In genomic region chr22:30196867-30197336, GRCh38 we compare ENCODE assay signal across 8 cellular contexts. TPM values are rescaled to one million over a fixed set of nuclear protein-coding genes. Genes with fewer than 3 reads are reported as not detected.
DNase-seq lines count a peak whose midpoint lies in the region; ATAC-seq and TF ChIP-seq lines count a peak whose summit lies in the region.

No MANE protein-coding gene starts in this region.

- peak overlapping the region; percentile 66 for H3K27ac ChIP-seq in HCT116 (ENCODE audit: low read depth, low read length)
- H3K27ac ChIP-seq in right atrium auricular region: peak overlapping the region; percentile 69 to 71
- peak overlapping the region in 20 of 21 experiments; percentile 49 to 86 (median 75) for H3K27ac ChIP-seq in skin epidermis

- CTCF ChIA-PET in HCT116 (lab: Charles Lee): no interaction called here
- CTCF ChIA-PET in activated CD4-positive, alpha-beta memory T cell treated with anti-CD3 and anti-CD28 coated beads for 36 hours (lab: Charles Lee): interaction anchor here (0.8 to 2.1 kb wide), 6 partner anchors 14 to 92 kb away, joined by 3 to 10 read pairs (median 4); no protein-coding TSS in a partner anchor

- H3K4me1 ChIP-seq in HCT116 (ENCODE audit: control insufficient read depth in 1 of 2, insufficient read depth in 2 of 2, low read length in 2 of 2) (peaks cover 25 to 62% of the 10 kb centered on the region in 2 experiments), right atrium auricular region (peaks cover 0 to 22% of the 10 kb centered on the region in 2 donors)

- H3K36me3 ChIP-seq in HCT116 (ENCODE audit: control insufficient read depth in 1 of 2, insufficient read depth in 2 of 2, low read length in 2 of 2) (peaks cover 0 to 4% of the 10 kb centered on the region in 2 experiments; a peak in 1 of 4 replicates), right atrium auricular region (no peaks in the 10 kb centered on the region)

- peak; percentile 27 for ATAC-seq in HCT116
- ATAC-seq in HG03196 (IDR thresholded peaks at IDR 0.05; ENCODE audit: unreplicated experiment): no peak
- no peak for ATAC-seq in GM19463 (IDR thresholded peaks at IDR 0.05; ENCODE audit: unreplicated experiment)

- H3K4me3 ChIP-seq in HCT116 (replicated peaks in 1 of 2; ENCODE audit: low read depth in 1 of 2, low read length in 2 of 2) (peak overlapping the region; percentile 8 to 26; a peak in 2 of 4 replicates), right atrium auricular region (no peak overlapping the region), skin epidermis (no peak overlapping the region)

- peak overlapping the region; percentile 68 for H3K4me2 ChIP-seq in HCT116 (ENCODE audit: low read length)

- no peaks in the 10 kb centered on the region for H3K36me3 Mint-ChIP-seq in activated CD4-positive, alpha-beta memory T cell treated with anti-CD3 and anti-CD28 coated beads for 36 hours

- H3K27me3 ChIP-seq in HCT116 (ENCODE audit: insufficient read depth, low read length): no peaks in the 10 kb centered on the region
- H3K27me3 ChIP-seq in right atrium auricular region: no peaks in the 10 kb centered on the region

- H2AFZ ChIP-seq in HCT116 (ENCODE audit: low read depth, low read length, poor library complexity, severe bottlenecking): peak overlapping the region; percentile 84

- H3K4me1 Mint-ChIP-seq in activated CD4-positive, alpha-beta memory T cell treated with anti-CD3 and anti-CD28 coated beads for 36 hours (ENCODE audit: low read depth): peaks cover 64% of the 10 kb centered on the region

- TF ChIP-seq POLR2A in HCT116 (IDR thresholded peaks at IDR 0.05; ENCODE audit: borderline replicate concordance, extremely low read depth, insufficient read depth, insufficient read length): no peak

- POLR2A ChIA-PET in HCT116 (lab: Charles Lee): interaction anchor here (1.1 to 4.6 kb wide), 11 partner anchors 9 to 89 kb away, joined by 3 to 43 read pairs (median 7); no protein-coding TSS in a partner anchor
- POLR2A ChIA-PET in activated CD4-positive, alpha-beta memory T cell treated with anti-CD3 and anti-CD28 coated beads for 36 hours (lab: Charles Lee): interaction anchor here (0.6 to 4.0 kb wide), 12 partner anchors 9 to 227 kb away, joined by 3 to 19 read pairs (median 5); no protein-coding TSS in a partner anchor

- H3K27ac Mint-ChIP-seq in activated CD4-positive, alpha-beta memory T cell treated with anti-CD3 and anti-CD28 coated beads for 36 hours: peak overlapping the region; percentile 97

- H3K4me3 Mint-ChIP-seq in activated CD4-positive, alpha-beta memory T cell treated with anti-CD3 and anti-CD28 coated beads for 36 hours: peak overlapping the region; percentile 56

- H3K9me3 ChIP-seq in HCT116 (ENCODE audit: control insufficient read depth in 1 of 2, insufficient read depth in 1 of 2, low read depth in 1 of 2, low read length in 2 of 2) (peaks cover 0 to 4% of the 10 kb centered on the region in 2 experiments; a peak in 1 of 4 replicates), right atrium auricular region (no peaks in the 10 kb centered on the region)

- H3K79me2 ChIP-seq in HCT116 (ENCODE audit: insufficient read depth, low read length): no peaks in the 10 kb centered on the region

- peak overlapping the region; percentile 62 for H3K9ac ChIP-seq in HCT116 (ENCODE audit: low read length)

- intact Hi-C loops in HCT116 (cut with micrococcal nuclease): loop anchor here (5.0 kb wide), 1 partner anchor 55 kb away; no protein-coding TSS in a partner anchor
- intact Hi-C loops in activated CD4-positive, alpha-beta memory T cell treated with anti-CD3 and anti-CD28 coated beads for 36 hours (cut with micrococcal nuclease): loop anchor here (1.0 kb wide), 3 partner anchors 12 to 38 kb away; no protein-coding TSS in a partner anchor

- no TSS peak for BruUV-seq in HCT116 (replicated peaks; lab: Mats Ljungman, UMichigan)

- RAD21 ChIA-PET in HCT116 (lab: Charles Lee; ENCODE audit: low non-redundant PET in 1 of 2, low total read pairs in 2 of 2, uncharacterized antibody in 2 of 2, unreplicated experiment in 2 of 2): no interaction called here

- no peaks in the 10 kb centered on the region for H4K20me1 ChIP-seq in HCT116 (ENCODE audit: insufficient read depth)

- DNase-seq in HCT116 (ENCODE audit: low read depth, low spot score): no peak
- no peak for DNase-seq in activated CD4-positive, alpha-beta memory T cell treated with anti-CD3 and anti-CD28 coated beads for 36 hours
- DNase-seq in right atrium auricular region (ENCODE audit: low spot score): no peak
- no peak for DNase-seq in NAMALWA (ENCODE audit: low spot score)
- DNase-seq in RPMI8226: no peak

- no peaks in the 10 kb centered on the region for H3K9me3 Mint-ChIP-seq in activated CD4-positive, alpha-beta memory T cell treated with anti-CD3 and anti-CD28 coated beads for 36 hours

- no peaks in the 10 kb centered on the region for H3K27me3 Mint-ChIP-seq in activated CD4-positive, alpha-beta memory T cell treated with anti-CD3 and anti-CD28 coated beads for 36 hours

- TF ChIP-seq CTCF in HCT116 (IDR thresholded peaks at IDR 0.05 in 2 of 3, conservative IDR thresholded peaks at IDR 0.05 in 1 of 3; ENCODE audit: borderline replicate concordance in 1 of 3, insufficient read depth in 1 of 3, low read depth in 2 of 3, low read length in 2 of 3) (no peak), right atrium auricular region (IDR thresholded peaks at IDR 0.05) (no peak)

- no peak for TF ChIP-seq RAD21 in HCT116 (IDR thresholded peaks at IDR 0.05; ENCODE audit: low read depth)

- no peaks in the 10 kb centered on the region for H3K9me2 ChIP-seq in HCT116 (ENCODE audit: insufficient read depth)

TF ChIP-seq in HCT116, 20 proteins besides CTCF, POLR2A, EP300 and RAD21:
- TF ChIP-seq FOSL1 (IDR thresholded peaks at IDR 0.05; ENCODE audit: low read depth): no peak
- TF ChIP-seq EGR1 (IDR thresholded peaks at IDR 0.05; ENCODE audit: low read depth): no peak
- TF ChIP-seq YY1 (IDR thresholded peaks at IDR 0.05; ENCODE audit: extremely low read depth, insufficient replicate concordance, low read depth, low read length): no peak
- no peak for TF ChIP-seq SIN3A (IDR thresholded peaks at IDR 0.05; ENCODE audit: low read depth)
- no peak for TF ChIP-seq POLR2AphosphoS5 (IDR thresholded peaks at IDR 0.05; ENCODE audit: low read depth, low read length)
- no peak for TF ChIP-seq CEBPB (IDR thresholded peaks at IDR 0.05; ENCODE audit: low read depth)
- TF ChIP-seq ATF3 (IDR thresholded peaks at IDR 0.05): no peak
- no peak for TF ChIP-seq ZBTB33 (IDR thresholded peaks at IDR 0.05; ENCODE audit: extremely low read depth, insufficient replicate concordance, low read length)
- TF ChIP-seq ZFX (IDR thresholded peaks at IDR 0.05): no peak
- no peak for TF ChIP-seq EZH2 (IDR thresholded peaks at IDR 0.05)
- TF ChIP-seq REST (IDR thresholded peaks at IDR 0.05; ENCODE audit: low read depth): no peak

RNA-seq across cellular contexts. Expression of gene LIF, which starts 49.7 kb away (rescaled TPM):
- total RNA-seq in HCT116 (2021; ENCODE audit: unreplicated experiment) (75.4 TPM), right atrium auricular region (1 to 10 TPM in 1 of 2 donors, under 1 TPM in 1; 0.79 to 8.9 TPM)
- 105 and 129 TPM in 2 replicates for polyA plus RNA-seq in HCT116 (2012)
- total RNA-seq in activated CD4-positive, alpha-beta memory T cell treated with anti-CD3 and anti-CD28 coated beads for 36 hours: 100 to 1,000 TPM; 176 to 189 TPM

Comparison
In these comparisons a context has a peak if more than half of its experiments do, and no peak if none do; other contexts are left out.
1. H3K4me3 ChIP-seq: peak in HCT116 (2 of 2); none in right atrium auricular region (0 of 2) and skin epidermis (0 of 7).
2. Peak in every context shown above with its lines, with median percentiles within 50 percentile points of each other: H3K27ac ChIP-seq.